ENCODE assay signal across 8 cellular contexts in genomic region chr19:38374332-38375097, GRCh38. TPM values are rescaled to one million over a fixed set of nuclear protein-coding genes. Genes with fewer than 3 reads are reported as not detected.
DNase-seq lines count a peak whose midpoint lies in the region; ATAC-seq and TF ChIP-seq lines count a peak whose summit lies in the region.

TSS of gene PSMD8 (plus strand) at chr19:38374571. CDS start at chr19:38374602, 31 bp downstream.

- under 1% methylated on average over 44 of the region's 65 CpGs for WGBS in SK-N-SH (ENCODE audit: low lambda C conversion rate)

- H3F3A ChIP-seq in SK-N-SH (replicated peaks; ENCODE audit: insufficient read depth) = no peaks in the 10 kb centered on the region

- TF ChIP-seq CTCF in GM10248 (IDR thresholded peaks at IDR 0.05; ENCODE audit: control extremely low read depth, extremely low read depth, low read depth, missing control alignments) (peak; percentile 34), SK-N-SH (IDR thresholded peaks at IDR 0.05) (peak; percentile 22; the same call in 1 of the 2 replicates)

- peak within 1 kb of the TSS; percentile 82 to 87 for H3K27ac ChIP-seq in SK-N-SH (ENCODE audit: low read depth in 2 of 2, low read length in 1 of 2)

- peak within 1 kb of the TSS; percentile 68 to 91 for H3K4me3 ChIP-seq in SK-N-SH (ENCODE audit: low read depth in 2 of 2, low read length in 1 of 2)

- H3K9ac ChIP-seq in SK-N-SH = peak within 1 kb of the TSS; percentile 96

- no peaks in the 10 kb centered on the region for H3K9me3 ChIP-seq in SK-N-SH

- TF ChIP-seq RAD21 in SK-N-SH (IDR thresholded peaks at IDR 0.05; ENCODE audit: low read length) = no peak

- peaks cover 6 to 14% of the 10 kb centered on the region in 2 experiments; a peak in 3 of 4 replicates for H3K4me1 ChIP-seq in SK-N-SH (ENCODE audit: control insufficient read depth in 1 of 2, insufficient read depth in 2 of 2, low read depth in 1 of 2, low read length in 1 of 2)

- POLR2A ChIA-PET in GM10248 (lab: Yijun Ruan, JAX) = interaction anchor here (0.6 to 3.2 kb wide), 10 partner anchors 11 to 445 kb away, joined by 3 to 40 read pairs (median 6); partner anchors contain the start of genes CATSPERG, FAM98C, GGN and SPRED3
- POLR2A ChIA-PET in SK-N-SH (lab: Yijun Ruan, JAX) = interaction anchor here (0.6 to 3.6 kb wide), 11 partner anchors 11 to 1061 kb away, joined by 3 to 29 read pairs (median 4); partner anchors contain the start of genes CATSPERG, EIF3K, GGN and RPS16

- peaks cover 7 to 16% of the 10 kb centered on the region in 2 experiments for H3K36me3 ChIP-seq in SK-N-SH (replicated peaks in 1 of 2; ENCODE audit: control insufficient read depth in 1 of 2, insufficient read depth in 2 of 2, low read length in 1 of 2)

- ATAC-seq in HG02571 (IDR thresholded peaks at IDR 0.05; ENCODE audit: unreplicated experiment) = peak; percentile 91

- DNase-seq in GM10248 (ENCODE audit: extremely low spot score) = peak; percentile 99
- DNase-seq in NCI-H1048 (lab: John Stamatoyannopoulos, UW) = peak; percentile 93
- peak; percentile 98 for DNase-seq in SK-N-SH
- DNase-seq in activated naive CD4-positive, alpha-beta T cell treated with anti-CD3 and anti-CD28 coated beads, Interleukin-2, amount 50 U/mL, for 16 hours = peak; percentile 98
- peak; percentile 98 for DNase-seq in germinal center (ENCODE audit: low spot score)
- peak; percentile 87 for DNase-seq in non-pigmented ciliary epithelial cell (ENCODE audit: low read depth)
- DNase-seq in superior temporal gyrus (ENCODE audit: extremely low spot score) = peak; percentile 100

- TF ChIP-seq EP300 in SK-N-SH (IDR thresholded peaks at IDR 0.05; ENCODE audit: borderline replicate concordance in 1 of 2, low read depth in 1 of 2, low read length in 1 of 2) = no peak

- H3K79me2 ChIP-seq in SK-N-SH (ENCODE audit: insufficient read depth) = peaks cover 48% of the 10 kb centered on the region

- H4K20me1 ChIP-seq in SK-N-SH (ENCODE audit: insufficient read depth) = peaks cover 25% of the 10 kb centered on the region

- H3K27me3 ChIP-seq in SK-N-SH (ENCODE audit: insufficient read depth) = no peaks in the 10 kb centered on the region

- peak within 1 kb of the TSS; percentile 97 for H2AFZ ChIP-seq in SK-N-SH (ENCODE audit: low read depth)

- CTCF ChIA-PET in GM10248 (lab: Yijun Ruan, JAX) = interaction anchor here (0.6 to 2.3 kb wide), 16 partner anchors 9 to 473 kb away, joined by 3 to 26 read pairs (median 6); partner anchors contain the start of genes CATSPERG, FAM98C and GGN
- CTCF ChIA-PET in SK-N-SH (lab: Yijun Ruan, JAX) = interaction anchor here (0.6 to 2.3 kb wide), 13 partner anchors 10 to 472 kb away, joined by 3 to 12 read pairs (median 3); partner anchors contain the start of genes CATSPERG and FAM98C

- H3K9me2 ChIP-seq in SK-N-SH = no peaks in the 10 kb centered on the region

- peak within 1 kb of the TSS; percentile 83 for H3K4me2 ChIP-seq in SK-N-SH

TF ChIP-seq in SK-N-SH, 30 proteins besides CTCF, POLR2A, EP300 and RAD21 (continues in another document):
- no peak for TF ChIP-seq EZH2phosphoT487 (IDR thresholded peaks at IDR 0.05; ENCODE audit: borderline replicate concordance, low read depth)
- peak; percentile 78 for TF ChIP-seq GABPA (IDR thresholded peaks at IDR 0.05; ENCODE audit: low read depth)
- TF ChIP-seq MEF2A (IDR thresholded peaks at IDR 0.05; ENCODE audit: borderline replicate concordance, low read depth) = no peak
- no peak for TF ChIP-seq NFIC (IDR thresholded peaks at IDR 0.05; ENCODE audit: borderline replicate concordance)
- TF ChIP-seq ELF1 (IDR thresholded peaks at IDR 0.05) = peak; percentile 87
- peak; percentile 97 for TF ChIP-seq YY1 (IDR thresholded peaks at IDR 0.05; ENCODE audit: low read depth)
- no peak for TF ChIP-seq IRF3 (IDR thresholded peaks at IDR 0.05; ENCODE audit: low read depth, low read length)
- peak; percentile 70; the same call in 1 of the 2 replicates for TF ChIP-seq MXI1 (IDR thresholded peaks at IDR 0.05; ENCODE audit: low read depth, low read length)
- peak; percentile 93 for TF ChIP-seq POLR2AphosphoS5 (IDR thresholded peaks at IDR 0.05; ENCODE audit: low read depth, low read length)
- TF ChIP-seq NRF1 (IDR thresholded peaks at IDR 0.05; ENCODE audit: low read depth, low read length) = no peak
- no peak for TF ChIP-seq GATA2 (CRISPR knock-in tag; IDR thresholded peaks at IDR 0.05)
- no peak for TF ChIP-seq FOXM1 (IDR thresholded peaks at IDR 0.05; ENCODE audit: low read depth)
- TF ChIP-seq TAF1 (IDR thresholded peaks at IDR 0.05; ENCODE audit: borderline replicate concordance, low read depth, low read length) = peak; percentile 99
- TF ChIP-seq TEAD4 (IDR thresholded peaks at IDR 0.05; ENCODE audit: borderline replicate concordance, insufficient read depth) = no peak
- 0 out of 2 replicates have a peak, but pooled peaks have one; percentile 37 for TF ChIP-seq USF1 (IDR thresholded peaks at IDR 0.05; ENCODE audit: borderline replicate concordance, low read depth)
- TF ChIP-seq RXRA (IDR thresholded peaks at IDR 0.05; ENCODE audit: borderline replicate concordance, low read depth) = no peak
- no peak for TF ChIP-seq SMC3 (IDR thresholded peaks at IDR 0.05; ENCODE audit: low read depth, low read length)
- no peak for TF ChIP-seq USF2 (IDR thresholded peaks at IDR 0.05; ENCODE audit: borderline replicate concordance, low read depth, low read length)
- no peak for TF ChIP-seq FOSL2 (IDR thresholded peaks at IDR 0.05; ENCODE audit: borderline replicate concordance, low read depth)
- no peak for TF ChIP-seq RCOR1 (IDR thresholded peaks at IDR 0.05; ENCODE audit: low read length)
- TF ChIP-seq SIN3A (IDR thresholded peaks at IDR 0.05; ENCODE audit: borderline replicate concordance, low read depth, low read length) = 0 out of 2 replicates have a peak, but pooled peaks have one; percentile 1
- TF ChIP-seq CHD2 (IDR thresholded peaks at IDR 0.05; ENCODE audit: low read length, partially characterized antibody) = peak; percentile 90
- TF ChIP-seq ZBTB33 (IDR thresholded peaks at IDR 0.05; ENCODE audit: borderline replicate concordance, low read depth) = no peak
- no peak; the same call in 1 of the 2 replicates for TF ChIP-seq RFX5 (IDR thresholded peaks at IDR 0.05; ENCODE audit: low read length)
- TF ChIP-seq, protein P1, sequence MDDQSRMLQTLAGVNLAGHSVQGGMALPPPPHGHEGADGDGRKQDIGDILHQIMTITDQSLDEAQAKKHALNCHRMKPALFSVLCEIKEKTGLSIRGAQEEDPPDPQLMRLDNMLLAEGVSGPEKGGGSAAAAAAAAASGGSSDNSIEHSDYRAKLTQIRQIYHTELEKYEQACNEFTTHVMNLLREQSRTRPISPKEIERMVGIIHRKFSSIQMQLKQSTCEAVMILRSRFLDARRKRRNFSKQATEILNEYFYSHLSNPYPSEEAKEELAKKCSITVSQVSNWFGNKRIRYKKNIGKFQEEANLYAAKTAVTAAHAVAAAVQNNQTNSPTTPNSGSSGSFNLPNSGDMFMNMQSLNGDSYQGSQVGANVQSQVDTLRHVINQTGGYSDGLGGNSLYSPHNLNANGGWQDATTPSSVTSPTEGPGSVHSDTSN (IDR thresholded peaks at IDR 0.05) = peak; percentile 96
- TF ChIP-seq TCF12 (IDR thresholded peaks at IDR 0.05) = peak; percentile 6; the same call in 1 of the 2 replicates

RNA-seq across cellular contexts. Expression of gene PSMD8, which starts in this region (rescaled TPM):
- 400 and 453 TPM in 2 replicates for polyA plus RNA-seq in SK-N-SH (2012; rRNA removed)
- polyA plus RNA-seq in SK-N-SH (2012; cell fraction: cytosol; rRNA removed) = 207 and 336 TPM in 2 replicates
- 110 and 206 TPM in 2 replicates for polyA plus RNA-seq in SK-N-SH (2012; cell fraction: nucleus; rRNA removed)

Comparison
In these comparisons a context has a peak if more than half of its experiments do, and no peak if none do; other contexts are left out.
1. Peak in every context shown above with its lines: DNase-seq, ATAC-seq, H3K4me3 ChIP-seq and H3K27ac ChIP-seq.